ENCODE assay signal across 15 cellular contexts in genomic region chr3:127427666-127428065, GRCh38.
"Had no signal": no experiment of that assay in that cellular context is flagged by ENCODE, and none has a peak within 500 bp of the region (broad histone marks: within the 10 kb centered on the region; RNA-seq: fewer than 3 reads in every experiment).

No MANE protein-coding gene starts in this region.

- H3K27ac ChIP-seq: cardiac muscle cell, parathyroid adenoma, SJSA1, upper lobe of left lung had no signal

- H3K9me3 ChIP-seq: SJSA1, upper lobe of left lung had no signal

- H3K4me3 Mint-ChIP-seq: activated naive CD4-positive, alpha-beta T cell treated with anti-CD3 and anti-CD28 coated beads for 36 hours; activated T-helper 17 cell treated with anti-CD3 and anti-CD28 coated beads, Interleukin-2, amount 50 U/mL, for 72 hours; natural killer cell; stimulated activated effector memory CD8-positive, alpha-beta T cell treated with anti-CD3 and anti-CD28 coated beads, Interleukin-12 subunit alpha, Interleukin-12 subunit beta, amount 100 ng/mL, for 72 hours had no signal

- H3K36me3 ChIP-seq: cardiac muscle cell, SJSA1, upper lobe of left lung had no signal

- H3K9me3 Mint-ChIP-seq: activated naive CD4-positive, alpha-beta T cell treated with anti-CD3 and anti-CD28 coated beads for 36 hours; activated T-helper 17 cell treated with anti-CD3 and anti-CD28 coated beads, Interleukin-2, amount 50 U/mL, for 72 hours; natural killer cell; stimulated activated effector memory CD8-positive, alpha-beta T cell treated with anti-CD3 and anti-CD28 coated beads, Interleukin-12 subunit alpha, Interleukin-12 subunit beta, amount 100 ng/mL, for 72 hours had no signal

- ATAC-seq: activated T-helper 17 cell treated with anti-CD3 and anti-CD28 coated beads, Interleukin-2, amount 50 U/mL, for 72 hours; left colon; natural killer cell; stimulated activated effector memory CD8-positive, alpha-beta T cell treated with anti-CD3 and anti-CD28 coated beads, Interleukin-12 subunit alpha, Interleukin-12 subunit beta, amount 100 ng/mL, for 72 hours had no signal

- H3K27me3 ChIP-seq: cardiac muscle cell, upper lobe of left lung had no signal

- H3K36me3 Mint-ChIP-seq: natural killer cell; stimulated activated effector memory CD8-positive, alpha-beta T cell treated with anti-CD3 and anti-CD28 coated beads, Interleukin-12 subunit alpha, Interleukin-12 subunit beta, amount 100 ng/mL, for 72 hours had no signal

- H3K27ac Mint-ChIP-seq: activated naive CD4-positive, alpha-beta T cell treated with anti-CD3 and anti-CD28 coated beads for 36 hours; activated T-helper 17 cell treated with anti-CD3 and anti-CD28 coated beads, Interleukin-2, amount 50 U/mL, for 72 hours; natural killer cell; stimulated activated effector memory CD8-positive, alpha-beta T cell treated with anti-CD3 and anti-CD28 coated beads, Interleukin-12 subunit alpha, Interleukin-12 subunit beta, amount 100 ng/mL, for 72 hours had no signal

- DNase-seq: activated CD4-positive, alpha-beta T cell treated with anti-CD3 and anti-CD28 coated beads for 1 hour; activated CD4-positive, alpha-beta T cell treated with anti-CD3 and anti-CD28 coated beads, Interleukin-2, amount 50 U/mL, for 48 hours; activated naive CD4-positive, alpha-beta T cell treated with anti-CD3 and anti-CD28 coated beads for 36 hours; effector CD4-positive, alpha-beta T cell; left colon; natural killer cell; retina; small intestine; SW 1271 had no signal

- H3K4me1 Mint-ChIP-seq: activated T-helper 17 cell treated with anti-CD3 and anti-CD28 coated beads, Interleukin-2, amount 50 U/mL, for 72 hours; natural killer cell; stimulated activated effector memory CD8-positive, alpha-beta T cell treated with anti-CD3 and anti-CD28 coated beads, Interleukin-12 subunit alpha, Interleukin-12 subunit beta, amount 100 ng/mL, for 72 hours had no signal

- H3K9ac ChIP-seq: parathyroid adenoma had no signal

- H3K4me1 ChIP-seq: parathyroid adenoma, SJSA1, upper lobe of left lung had no signal

- H3K4me3 ChIP-seq: cardiac muscle cell, SJSA1, upper lobe of left lung had no signal
